ENCODE assay signal across 9 cellular contexts in genomic region chr9:34989946-34990635, GRCh38. TPM values are rescaled to one million over a fixed set of nuclear protein-coding genes. Genes with fewer than 3 reads are reported as not detected.
DNase-seq lines count a peak whose midpoint lies in the region; ATAC-seq and TF ChIP-seq lines count a peak whose summit lies in the region.
"Had no signal": no experiment of that assay in that cellular context is flagged by ENCODE, and none has a peak within 500 bp of the region (broad histone marks: within the 10 kb centered on the region; RNA-seq: fewer than 3 reads in every experiment).

No MANE protein-coding gene starts in this region.

- H3K9me3 ChIP-seq in effector memory CD4-positive, alpha-beta T cell (ENCODE audit: control insufficient read depth, low read length): no peaks in the 10 kb centered on the region

- H3K27me3 ChIP-seq in effector memory CD4-positive, alpha-beta T cell (replicated peaks; ENCODE audit: control insufficient read depth, insufficient read depth, low read length, poor library complexity, severe bottlenecking): no peaks in the 10 kb centered on the region

- no peaks in the 10 kb centered on the region for H3K36me3 ChIP-seq in effector memory CD4-positive, alpha-beta T cell (ENCODE audit: control insufficient read depth, insufficient read depth, low read length)

- H3K4me1 ChIP-seq in effector memory CD4-positive, alpha-beta T cell (ENCODE audit: control insufficient read depth, insufficient read depth, low read length, poor library complexity, severe bottlenecking): peaks cover 37% of the 10 kb centered on the region

- peak; percentile 71 for DNase-seq in Daoy (ENCODE audit: low read depth)
- DNase-seq in LNCaP clone FGC (ENCODE audit: low read depth): no peak
- DNase-seq in activated CD4-positive, alpha-beta T cell treated with anti-CD3 and anti-CD28 coated beads for 4 hours: peak; percentile 43 to 54
- DNase-seq in effector memory CD4-positive, alpha-beta T cell: peak in 2 of 3 donors; percentile 33
- peak; percentile 72 for DNase-seq in medulla oblongata (ENCODE audit: extremely low spot score)
- peak; percentile 31 for DNase-seq in stimulated activated naive CD4-positive, alpha-beta T cell treated with Interleukin-2 at 50 U/mL for 16 hours (lab: John Stamatoyannopoulos, UW)
- DNase-seq in SHP77 treated with DMSO at 0.1 percent for 48 hours (lab: John Stamatoyannopoulos, UW): no peak

- TF ChIP-seq CTCF in LNCaP clone FGC (IDR thresholded peaks at IDR 0.05; ENCODE audit: control insufficient read depth, extremely low read depth, insufficient read depth): no peak

- peak overlapping the region; percentile 84 for H3K4me3 ChIP-seq in LNCaP clone FGC (ENCODE audit: low read depth, low read length)
- H3K4me3 ChIP-seq in effector memory CD4-positive, alpha-beta T cell (ENCODE audit: insufficient read depth, low read depth, low read length, poor library complexity, severe bottlenecking): peak overlapping the region; percentile 63

- no peak for ATAC-seq in GM21737 (IDR thresholded peaks at IDR 0.05; ENCODE audit: unreplicated experiment)

- H3K27ac ChIP-seq in effector memory CD4-positive, alpha-beta T cell (ENCODE audit: insufficient read depth, low read length, poor library complexity, severe bottlenecking): peak overlapping the region; percentile 47

RNA-seq across cellular contexts. Expression of gene DNAJB5, which starts 0.5 kb away (rescaled TPM):
- 6.6 and 12.6 TPM in 2 replicates for total RNA-seq in Daoy (2014; rRNA removed; shearing (Covaris generic))

RNA-seq across cellular contexts. Expression of gene PHF24, which starts 32.0 kb away (rescaled TPM):
- total RNA-seq in Daoy (2014; rRNA removed; shearing (Covaris generic)): 0.11 TPM in 1 of 2 replicates, not detected in the other
- total RNA-seq: activated CD8-positive, alpha-beta memory T cell treated with anti-CD3 and anti-CD28 coated beads for 36 hours had no signal

Comparison
In these comparisons a context has a peak if more than half of its experiments do, and no peak if none do; other contexts are left out.
1. DNase-seq: peak in Daoy (single experiment), activated CD4-positive, alpha-beta T cell treated with anti-CD3 and anti-CD28 coated beads for 4 hours (2 of 2), effector memory CD4-positive, alpha-beta T cell (2 of 3), medulla oblongata (single experiment) and stimulated activated naive CD4-positive, alpha-beta T cell treated with Interleukin-2 at 50 U/mL for 16 hours (single experiment); none in LNCaP clone FGC (single experiment) and SHP77 treated with DMSO at 0.1 percent for 48 hours (single experiment).